2 cellular contexts compared by ENCODE assay signal in genomic region chr12:27347779-27348178, GRCh38.
TF ChIP-seq lines count a peak whose summit lies in the region.

No MANE protein-coding gene starts in this region.

TF ChIP-seq in HepG2, 621 proteins besides CTCF, POLR2A, EP300 and RAD21:
- TF ChIP-seq ZKSCAN1 (IDR thresholded peaks at IDR 0.05; ENCODE audit: low read length) = no peak
- no peak for TF ChIP-seq MAX (IDR thresholded peaks at IDR 0.05)
- no peak for TF ChIP-seq CENPBD1 (CRISPR knock-in tag; IDR thresholded peaks at IDR 0.05; ENCODE audit: borderline replicate concordance, low read depth)
- TF ChIP-seq, protein P1, sequence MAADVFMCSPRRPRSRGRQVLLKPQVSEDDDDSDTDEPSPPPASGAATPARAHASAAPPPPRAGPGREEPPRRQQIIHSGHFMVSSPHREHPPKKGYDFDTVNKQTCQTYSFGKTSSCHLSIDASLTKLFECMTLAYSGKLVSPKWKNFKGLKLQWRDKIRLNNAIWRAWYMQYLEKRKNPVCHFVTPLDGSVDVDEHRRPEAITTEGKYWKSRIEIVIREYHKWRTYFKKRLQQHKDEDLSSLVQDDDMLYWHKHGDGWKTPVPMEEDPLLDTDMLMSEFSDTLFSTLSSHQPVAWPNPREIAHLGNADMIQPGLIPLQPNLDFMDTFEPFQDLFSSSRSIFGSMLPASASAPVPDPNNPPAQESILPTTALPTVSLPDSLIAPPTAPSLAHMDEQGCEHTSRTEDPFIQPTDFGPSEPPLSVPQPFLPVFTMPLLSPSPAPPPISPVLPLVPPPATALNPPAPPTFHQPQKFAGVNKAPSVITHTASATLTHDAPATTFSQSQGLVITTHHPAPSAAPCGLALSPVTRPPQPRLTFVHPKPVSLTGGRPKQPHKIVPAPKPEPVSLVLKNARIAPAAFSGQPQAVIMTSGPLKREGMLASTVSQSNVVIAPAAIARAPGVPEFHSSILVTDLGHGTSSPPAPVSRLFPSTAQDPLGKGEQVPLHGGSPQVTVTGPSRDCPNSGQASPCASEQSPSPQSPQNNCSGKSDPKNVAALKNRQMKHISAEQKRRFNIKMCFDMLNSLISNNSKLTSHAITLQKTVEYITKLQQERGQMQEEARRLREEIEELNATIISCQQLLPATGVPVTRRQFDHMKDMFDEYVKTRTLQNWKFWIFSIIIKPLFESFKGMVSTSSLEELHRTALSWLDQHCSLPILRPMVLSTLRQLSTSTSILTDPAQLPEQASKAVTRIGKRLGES (CRISPR knock-in tag; IDR thresholded peaks at IDR 0.05; ENCODE audit: borderline replicate concordance) = no peak
- no peak for TF ChIP-seq TFDP1 (CRISPR knock-in tag; IDR thresholded peaks at IDR 0.05; ENCODE audit: borderline replicate concordance)
- TF ChIP-seq CEBPG (CRISPR knock-in tag; IDR thresholded peaks at IDR 0.05) = 0 out of 2 replicates have a peak, but pooled peaks have one; percentile 16
- TF ChIP-seq CEBPB (IDR thresholded peaks at IDR 0.05; ENCODE audit: borderline replicate concordance, low read depth, low read length) = peak; percentile 11; the same call in 1 of the 2 replicates
- TF ChIP-seq, protein P2, sequence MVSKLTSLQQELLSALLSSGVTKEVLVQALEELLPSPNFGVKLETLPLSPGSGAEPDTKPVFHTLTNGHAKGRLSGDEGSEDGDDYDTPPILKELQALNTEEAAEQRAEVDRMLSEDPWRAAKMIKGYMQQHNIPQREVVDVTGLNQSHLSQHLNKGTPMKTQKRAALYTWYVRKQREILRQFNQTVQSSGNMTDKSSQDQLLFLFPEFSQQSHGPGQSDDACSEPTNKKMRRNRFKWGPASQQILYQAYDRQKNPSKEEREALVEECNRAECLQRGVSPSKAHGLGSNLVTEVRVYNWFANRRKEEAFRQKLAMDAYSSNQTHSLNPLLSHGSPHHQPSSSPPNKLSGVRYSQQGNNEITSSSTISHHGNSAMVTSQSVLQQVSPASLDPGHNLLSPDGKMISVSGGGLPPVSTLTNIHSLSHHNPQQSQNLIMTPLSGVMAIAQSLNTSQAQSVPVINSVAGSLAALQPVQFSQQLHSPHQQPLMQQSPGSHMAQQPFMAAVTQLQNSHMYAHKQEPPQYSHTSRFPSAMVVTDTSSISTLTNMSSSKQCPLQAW (CRISPR knock-in tag; IDR thresholded peaks at IDR 0.05) = no peak
TF ChIP-seq in HepG2: peak in this region for 2.

TF ChIP-seq in H1, 55 proteins besides CTCF, POLR2A, EP300 and RAD21:
- TF ChIP-seq FOSL1 (IDR thresholded peaks at IDR 0.05; ENCODE audit: insufficient read depth, low read depth, low read length) = no peak
- peak; percentile 65 for TF ChIP-seq CEBPB (IDR thresholded peaks at IDR 0.05; ENCODE audit: low read depth, low read length)
